Comparison of ENCODE assay signal across 8 cellular contexts in the genomic region with DNA sequence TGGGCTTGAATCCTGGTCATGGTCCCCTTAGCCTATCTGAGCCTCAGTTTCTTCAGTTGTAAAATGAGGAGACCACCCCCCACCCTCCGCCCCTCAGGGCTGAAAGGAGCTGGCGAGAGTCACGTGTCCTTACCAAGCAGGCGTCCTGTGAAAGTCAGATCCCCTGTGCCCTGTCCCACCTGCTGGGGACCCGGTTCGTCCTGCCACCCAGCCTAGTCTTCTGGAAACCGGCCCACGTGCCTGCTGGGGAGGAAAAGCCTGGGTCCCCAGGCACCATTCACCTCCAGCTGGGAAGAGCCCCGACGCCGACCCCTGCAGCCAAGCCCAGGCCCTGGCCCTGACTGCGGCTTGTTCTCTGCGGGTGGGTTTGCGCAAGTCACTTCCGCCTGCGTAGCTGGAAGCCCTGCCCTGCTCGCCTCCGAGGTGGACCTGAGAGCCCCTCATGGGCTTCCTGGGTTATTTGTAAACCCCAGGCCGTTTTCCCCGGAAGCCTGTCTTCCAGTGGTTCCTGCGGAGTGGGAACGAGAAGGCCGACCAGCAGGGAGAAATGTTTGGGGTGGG. TPM values are rescaled to one million over a fixed set of nuclear protein-coding genes. Genes with fewer than 3 reads are reported as not detected.
DNase-seq lines count a peak whose midpoint lies in the region; ATAC-seq, FAIRE-seq and TF ChIP-seq lines count a peak whose summit lies in the region.

No MANE protein-coding gene starts in this region.

- no peaks in the 10 kb centered on the region for H3K9me3 Mint-ChIP-seq in activated naive CD4-positive, alpha-beta T cell treated with anti-CD3 and anti-CD28 coated beads, Interleukin-2, amount 10 ng/mL, durations not matched to agents 7 days and 5 days
- H3K9me3 Mint-ChIP-seq in activated CD4-positive, alpha-beta memory T cell treated with anti-CD3 and anti-CD28 coated beads, Interleukin-2, amount 10 ng/mL, durations not matched to agents 7 days and 5 days: no peaks in the 10 kb centered on the region

- peaks cover 27% of the 10 kb centered on the region for H3K4me1 ChIP-seq in psoas muscle

- H3K27me3 Mint-ChIP-seq in activated naive CD4-positive, alpha-beta T cell treated with anti-CD3 and anti-CD28 coated beads, Interleukin-2, amount 10 ng/mL, durations not matched to agents 7 days and 5 days: peaks cover 12% of the 10 kb centered on the region
- H3K27me3 Mint-ChIP-seq in activated CD4-positive, alpha-beta memory T cell treated with anti-CD3 and anti-CD28 coated beads, Interleukin-2, amount 10 ng/mL, durations not matched to agents 7 days and 5 days: no peaks in the 10 kb centered on the region

- H3K36me3 Mint-ChIP-seq in activated naive CD4-positive, alpha-beta T cell treated with anti-CD3 and anti-CD28 coated beads, Interleukin-2, amount 10 ng/mL, durations not matched to agents 7 days and 5 days: peaks cover 27% of the 10 kb centered on the region
- peaks cover 24% of the 10 kb centered on the region for H3K36me3 Mint-ChIP-seq in activated CD4-positive, alpha-beta memory T cell treated with anti-CD3 and anti-CD28 coated beads, Interleukin-2, amount 10 ng/mL, durations not matched to agents 7 days and 5 days (ENCODE audit: low read depth)

- H3K27ac Mint-ChIP-seq in activated naive CD4-positive, alpha-beta T cell treated with anti-CD3 and anti-CD28 coated beads, Interleukin-2, amount 10 ng/mL, durations not matched to agents 7 days and 5 days: peak overlapping the region; percentile 72
- H3K27ac Mint-ChIP-seq in activated CD4-positive, alpha-beta memory T cell treated with anti-CD3 and anti-CD28 coated beads, Interleukin-2, amount 10 ng/mL, durations not matched to agents 7 days and 5 days: no peak overlapping the region

- H3K27ac ChIP-seq in psoas muscle: peak overlapping the region; percentile 82

- TF ChIP-seq CTCF in psoas muscle (IDR thresholded peaks at IDR 0.05): no peak

- peak; percentile 30 for DNase-seq in activated naive CD4-positive, alpha-beta T cell treated with anti-CD3 and anti-CD28 coated beads, Interleukin-2, amount 10 ng/mL, durations not matched to agents 7 days and 5 days
- no peak for DNase-seq in activated naive CD4-positive, alpha-beta T cell (lab: John Stamatoyannopoulos, UW)
- no peak for DNase-seq in activated CD4-positive, alpha-beta memory T cell treated with anti-CD3 and anti-CD28 coated beads, Interleukin-2, amount 10 ng/mL, durations not matched to agents 7 days and 5 days
- peak; percentile 78 for DNase-seq in cardiac septum (ENCODE audit: low spot score)
- peak in 1 of 2 donors; percentile 72 for DNase-seq in psoas muscle
- DNase-seq in HTR-8/SVneo (ENCODE audit: insufficient read length, low spot score): no peak
- no peak for DNase-seq in effector CD4-positive, alpha-beta T cell

- FAIRE-seq in HTR-8/SVneo (lab: Jason Lieb, UNC): no peak

- CTCF ChIA-PET in activated naive CD4-positive, alpha-beta T cell treated with anti-CD3 and anti-CD28 coated beads, Interleukin-2, amount 10 ng/mL, durations not matched to agents 7 days and 5 days (lab: Charles Lee): interaction anchor here (0.6 to 1.8 kb wide), 5 partner anchors 14 to 49 kb away, joined by 3 to 6 read pairs (median 3); no protein-coding TSS in a partner anchor
- CTCF ChIA-PET in activated CD4-positive, alpha-beta memory T cell treated with anti-CD3 and anti-CD28 coated beads, Interleukin-2, amount 10 ng/mL, durations not matched to agents 7 days and 5 days (lab: Charles Lee): interaction anchor here (0.9 to 3.0 kb wide), 8 partner anchors 13 to 50 kb away, joined by 3 to 13 read pairs (median 4); no protein-coding TSS in a partner anchor

- H3K4me3 Mint-ChIP-seq in activated naive CD4-positive, alpha-beta T cell treated with anti-CD3 and anti-CD28 coated beads, Interleukin-2, amount 10 ng/mL, durations not matched to agents 7 days and 5 days: peak overlapping the region; percentile 48
- H3K4me3 Mint-ChIP-seq in activated CD4-positive, alpha-beta memory T cell treated with anti-CD3 and anti-CD28 coated beads, Interleukin-2, amount 10 ng/mL, durations not matched to agents 7 days and 5 days: peak overlapping the region; percentile 24

- no peaks in the 10 kb centered on the region for H3K27me3 ChIP-seq in psoas muscle (ENCODE audit: insufficient read depth in 3 of 3, low read length in 2 of 3)

- POLR2A ChIA-PET in activated CD4-positive, alpha-beta memory T cell treated with anti-CD3 and anti-CD28 coated beads, Interleukin-2, amount 10 ng/mL, durations not matched to agents 7 days and 5 days (lab: Charles Lee): interaction anchor here (0.9 to 8.2 kb wide), 10 partner anchors 9 to 50 kb away, joined by 4 to 96 read pairs (median 16); a partner anchor contains a TSS

- H3K4me3 ChIP-seq in psoas muscle: peak overlapping the region; percentile 97

- H3K9me3 ChIP-seq in psoas muscle: no peaks in the 10 kb centered on the region

- WGBS in psoas muscle, 3 donors: 9 to 16% (median 10%) methylated on average over 23 of the region's 23 CpGs

- peaks cover 0 to 36% of the 10 kb centered on the region in 2 donors for H3K36me3 ChIP-seq in psoas muscle (ENCODE audit: insufficient read depth in 1 of 2, low read depth in 1 of 2)

- ATAC-seq in psoas muscle: peak; percentile 36 to 50 (median 42)
- ATAC-seq in GM18520 (IDR thresholded peaks at IDR 0.05; ENCODE audit: unreplicated experiment): no peak

- intact Hi-C loops in cardiac septum (cut with DNase I): loop anchor here (2.0 to 5.0 kb wide), 2 partner anchors 14 to 35 kb away; a partner anchor contains a TSS
- intact Hi-C loops in psoas muscle (cut with DNase I): loop anchor here in 1 of 2 donors (5.0 kb wide), 1 partner anchor 35 kb away; a partner anchor contains a TSS

- peaks cover 24% of the 10 kb centered on the region for H3K4me1 Mint-ChIP-seq in activated naive CD4-positive, alpha-beta T cell treated with anti-CD3 and anti-CD28 coated beads, Interleukin-2, amount 10 ng/mL, durations not matched to agents 7 days and 5 days
- H3K4me1 Mint-ChIP-seq in activated CD4-positive, alpha-beta memory T cell treated with anti-CD3 and anti-CD28 coated beads, Interleukin-2, amount 10 ng/mL, durations not matched to agents 7 days and 5 days: peaks cover 19% of the 10 kb centered on the region

RNA-seq across cellular contexts. Expression of a gene that starts 0.7 kb away (rescaled TPM):
- 10 to 100 TPM; 15.4 to 19.0 TPM for total RNA-seq in activated CD4-positive, alpha-beta memory T cell treated with anti-CD3 and anti-CD28 coated beads, Interleukin-2, amount 10 ng/mL, durations not matched to agents 7 days and 5 days
- total RNA-seq in cardiac septum (22.3 TPM), psoas muscle (10 to 100 TPM in 1 of 4 donors, 1 to 10 TPM in 3; 3.7 to 10.1 (median 6.9) TPM)
- polyA plus RNA-seq in psoas muscle: 1 to 10 TPM; 3.0 to 5.0 (median 4.2) TPM

RNA-seq across cellular contexts. Expression of a gene that starts 13.5 kb away (rescaled TPM):
- total RNA-seq in activated CD4-positive, alpha-beta memory T cell treated with anti-CD3 and anti-CD28 coated beads, Interleukin-2, amount 10 ng/mL, durations not matched to agents 7 days and 5 days: 100 to 1,000 TPM; 157 to 163 TPM
- total RNA-seq in cardiac septum: 20.0 TPM
- total RNA-seq in psoas muscle: 1 to 10 TPM; 4.1 to 8.6 (median 7.8) TPM
- 1 to 10 TPM; 4.6 to 7.0 (median 5.9) TPM for polyA plus RNA-seq in psoas muscle

RNA-seq across cellular contexts. Expression of a gene that starts 36.4 kb away (rescaled TPM):
- 100 to 1,000 TPM; 333 to 338 TPM for total RNA-seq in activated CD4-positive, alpha-beta memory T cell treated with anti-CD3 and anti-CD28 coated beads, Interleukin-2, amount 10 ng/mL, durations not matched to agents 7 days and 5 days
- 43.1 TPM for total RNA-seq in cardiac septum
- total RNA-seq in psoas muscle: 10 to 100 TPM; 41.7 to 46.8 (median 46.1) TPM
- 10 to 100 TPM; 37.3 to 56.8 (median 46.2) TPM for polyA plus RNA-seq in psoas muscle

RNA-seq across cellular contexts. Expression of a gene that starts 50.7 kb away (rescaled TPM):
- 10 to 100 TPM; 74.0 to 74.1 TPM for total RNA-seq in activated CD4-positive, alpha-beta memory T cell treated with anti-CD3 and anti-CD28 coated beads, Interleukin-2, amount 10 ng/mL, durations not matched to agents 7 days and 5 days
- total RNA-seq in cardiac septum: 61.6 TPM
- 10 to 100 TPM; 31.8 to 89.8 (median 56.1) TPM for total RNA-seq in psoas muscle
- polyA plus RNA-seq in psoas muscle: 10 to 100 TPM; 72.6 to 74.9 (median 73.3) TPM

Comparison
In these comparisons a context has a peak if more than half of its experiments do, and no peak if none do; other contexts are left out.
1. DNase-seq: peak in activated naive CD4-positive, alpha-beta T cell treated with anti-CD3 and anti-CD28 coated beads, Interleukin-2, amount 10 ng/mL, durations not matched to agents 7 days and 5 days (single experiment) and cardiac septum (single experiment); none in activated naive CD4-positive, alpha-beta T cell (0 of 4), activated CD4-positive, alpha-beta memory T cell treated with anti-CD3 and anti-CD28 coated beads, Interleukin-2, amount 10 ng/mL, durations not matched to agents 7 days and 5 days (single experiment), HTR-8/SVneo (single experiment) and effector CD4-positive, alpha-beta T cell (single experiment).